Comparison of ENCODE assay signal across 8 cellular contexts in genomic region chr2:119759451-119760236, GRCh38. TPM values are rescaled to one million over a fixed set of nuclear protein-coding genes. Genes with fewer than 3 reads are reported as not detected.
DNase-seq lines count a peak whose midpoint lies in the region; ATAC-seq and TF ChIP-seq lines count a peak whose summit lies in the region.

A gene with protein sequence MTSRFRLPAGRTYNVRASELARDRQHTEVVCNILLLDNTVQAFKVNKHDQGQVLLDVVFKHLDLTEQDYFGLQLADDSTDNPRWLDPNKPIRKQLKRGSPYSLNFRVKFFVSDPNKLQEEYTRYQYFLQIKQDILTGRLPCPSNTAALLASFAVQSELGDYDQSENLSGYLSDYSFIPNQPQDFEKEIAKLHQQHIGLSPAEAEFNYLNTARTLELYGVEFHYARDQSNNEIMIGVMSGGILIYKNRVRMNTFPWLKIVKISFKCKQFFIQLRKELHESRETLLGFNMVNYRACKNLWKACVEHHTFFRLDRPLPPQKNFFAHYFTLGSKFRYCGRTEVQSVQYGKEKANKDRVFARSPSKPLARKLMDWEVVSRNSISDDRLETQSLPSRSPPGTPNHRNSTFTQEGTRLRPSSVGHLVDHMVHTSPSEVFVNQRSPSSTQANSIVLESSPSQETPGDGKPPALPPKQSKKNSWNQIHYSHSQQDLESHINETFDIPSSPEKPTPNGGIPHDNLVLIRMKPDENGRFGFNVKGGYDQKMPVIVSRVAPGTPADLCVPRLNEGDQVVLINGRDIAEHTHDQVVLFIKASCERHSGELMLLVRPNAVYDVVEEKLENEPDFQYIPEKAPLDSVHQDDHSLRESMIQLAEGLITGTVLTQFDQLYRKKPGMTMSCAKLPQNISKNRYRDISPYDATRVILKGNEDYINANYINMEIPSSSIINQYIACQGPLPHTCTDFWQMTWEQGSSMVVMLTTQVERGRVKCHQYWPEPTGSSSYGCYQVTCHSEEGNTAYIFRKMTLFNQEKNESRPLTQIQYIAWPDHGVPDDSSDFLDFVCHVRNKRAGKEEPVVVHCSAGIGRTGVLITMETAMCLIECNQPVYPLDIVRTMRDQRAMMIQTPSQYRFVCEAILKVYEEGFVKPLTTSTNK (plus strand): TSS chr2:119759922. CDS start chr2:119809854, 49,932 bp downstream.

- peaks cover 26% of the 10 kb centered on the region for H3K4me1 Mint-ChIP-seq in T-helper 1 cell treated with Interleukin-12 subunit alpha and Interleukin-12 subunit beta and Interleukin-4 antibody, amounts not matched to agents 30 μg/mL and 1 μg/mL, for 36 hours (ENCODE audit: low read depth)

- H3K4me3 Mint-ChIP-seq in T-helper 1 cell treated with Interleukin-12 subunit alpha and Interleukin-12 subunit beta and Interleukin-4 antibody, amounts not matched to agents 30 μg/mL and 1 μg/mL, for 36 hours = peak within 1 kb of the TSS; percentile 89

- H3K36me3 Mint-ChIP-seq in T-helper 1 cell treated with Interleukin-12 subunit alpha and Interleukin-12 subunit beta and Interleukin-4 antibody, amounts not matched to agents 30 μg/mL and 1 μg/mL, for 36 hours (ENCODE audit: low read depth) = peaks cover 2% of the 10 kb centered on the region

- TF ChIP-seq EP300 in upper lobe of left lung (IDR thresholded peaks at IDR 0.05) = peak in 1 of 4 donors; percentile 15

- peak within 1 kb of the TSS; percentile 81 to 97 (median 94) for H3K27ac ChIP-seq in heart right ventricle
- H3K27ac ChIP-seq in upper lobe of left lung = peak within 1 kb of the TSS; percentile 86 to 97 (median 92)

- ATAC-seq in HG02884 (IDR thresholded peaks at IDR 0.05; ENCODE audit: unreplicated experiment) = peak; percentile 89
- ATAC-seq in heart right ventricle = peak; percentile 97 to 99 (median 98)
- ATAC-seq in upper lobe of left lung (ENCODE audit: low FRiP score in 2 of 2) = peak; percentile 98 to 99

- H3K27me3 Mint-ChIP-seq in T-helper 1 cell treated with Interleukin-12 subunit alpha and Interleukin-12 subunit beta and Interleukin-4 antibody, amounts not matched to agents 30 μg/mL and 1 μg/mL, for 36 hours (ENCODE audit: low read depth) = peaks cover 6% of the 10 kb centered on the region

- intact Hi-C loops in heart right ventricle (cut with DNase I) (loop anchor here in 7 of 10 donors (2.0 to 10.0 kb wide), 11 partner anchors 43 to 415 kb away; partner anchors contain the start of gene EPB41L5 (in 1 of the 7)), posterior cingulate gyrus (cut with DNase I) (loop anchor here (2.0 to 10.0 kb wide), 3 partner anchors 55 to 413 kb away; partner anchors contain the start of gene EPB41L5)

- H3K4me1 ChIP-seq in heart right ventricle = peaks cover 0 to 55% (median 32%) of the 10 kb centered on the region in 9 donors
- peaks cover 15 to 36% (median 17%) of the 10 kb centered on the region in 4 donors for H3K4me1 ChIP-seq in upper lobe of left lung

- H3K27me3 ChIP-seq in heart right ventricle = no peaks in the 10 kb centered on the region
- H3K27me3 ChIP-seq in upper lobe of left lung = no peaks in the 10 kb centered on the region

- H3K27ac Mint-ChIP-seq in T-helper 1 cell treated with Interleukin-12 subunit alpha and Interleukin-12 subunit beta and Interleukin-4 antibody, amounts not matched to agents 30 μg/mL and 1 μg/mL, for 36 hours = peak within 1 kb of the TSS; percentile 91

- no peaks in the 10 kb centered on the region for H3K9me3 Mint-ChIP-seq in T-helper 1 cell treated with Interleukin-12 subunit alpha and Interleukin-12 subunit beta and Interleukin-4 antibody, amounts not matched to agents 30 μg/mL and 1 μg/mL, for 36 hours

- no peaks in the 10 kb centered on the region for H3K9me3 ChIP-seq in heart right ventricle
- no peaks in the 10 kb centered on the region for H3K9me3 ChIP-seq in upper lobe of left lung

- in situ Hi-C loops in GM13977 (cut with MboI; ENCODE audit: low pct_unique_long_range_greater_than_20kb, low sequenced_read_pairs, unreplicated experiment) = loop anchor here (10.0 kb wide), 1 partner anchor 415 kb away; no protein-coding TSS in a partner anchor

- H3K4me3 ChIP-seq in heart right ventricle (peak within 1 kb of the TSS; percentile 69 to 94 (median 86)), upper lobe of left lung (peak within 1 kb of the TSS; percentile 75 to 91 (median 84))

- H3K36me3 ChIP-seq in heart right ventricle (no peaks in the 10 kb centered on the region), upper lobe of left lung (no peaks in the 10 kb centered on the region)

- DNase-seq in GM13977 (ENCODE audit: low spot score) (peak; percentile 96), NCI-H1694 (lab: John Stamatoyannopoulos, UW) (peak; percentile 97), amniotic stem cell (lab: John Stamatoyannopoulos, UW) (peak; percentile 96), heart right ventricle (peak; percentile 96 to 97), posterior cingulate gyrus (peak; percentile 78 to 99 (median 92)), upper lobe of left lung (peak; percentile 97 to 98)

- TF ChIP-seq CTCF in GM13977 (IDR thresholded peaks at IDR 0.05; ENCODE audit: extremely low read depth, insufficient read depth, missing control alignments) = no peak
- peak in 1 of 9 donors; percentile 13 for TF ChIP-seq CTCF in heart right ventricle (IDR thresholded peaks at IDR 0.05)
- TF ChIP-seq CTCF in upper lobe of left lung (IDR thresholded peaks at IDR 0.05) = peak in 2 of 6 experiments; percentile 7 to 13

- TF ChIP-seq POLR2A in upper lobe of left lung (IDR thresholded peaks at IDR 0.05) = peak in 3 of 4 donors; percentile 54 to 92 (median 83)

- WGBS in heart right ventricle, 2 donors = 0% methylated on average over 58 to 59 of the region's 59 CpGs
- 0% methylated on average over 18 to 49 of the region's 59 CpGs for WGBS in upper lobe of left lung, 2 donors

RNA-seq across cellular contexts. Expression of the gene that starts here (rescaled TPM):
- 10 to 100 TPM; 25.9 to 56.1 (median 49.8) TPM for total RNA-seq in heart right ventricle
- 1 to 10 TPM; 2.5 to 3.7 TPM for polyA plus RNA-seq in heart right ventricle
- 100 to 1,000 TPM in 1 of 6 donors, 10 to 100 TPM in 5; 15.3 to 112 (median 35.9) TPM for total RNA-seq in upper lobe of left lung

Comparison
In these comparisons a context has a peak if more than half of its experiments do, and no peak if none do; other contexts are left out.
1. Peak in every context shown above with its lines: DNase-seq, ATAC-seq, H3K4me3 ChIP-seq and H3K27ac ChIP-seq.